Comparison of ENCODE assay signal across 10 cellular contexts in genomic region chrX:5646818-5647217, GRCh38.
A peak's percentile ranks its signal among the peaks of the same experiment; 100 is the strongest.
DNase-seq lines count a peak whose midpoint lies in the region; ATAC-seq and TF ChIP-seq lines count a peak whose summit lies in the region.
"Had no signal": no experiment of that assay in that cellular context is flagged by ENCODE, and none has a peak within 500 bp of the region (broad histone marks: within the 10 kb centered on the region; RNA-seq: fewer than 3 reads in every experiment).

No MANE protein-coding gene starts in this region.

- peaks cover 7% of the 10 kb centered on the region for H3K9me3 Mint-ChIP-seq in activated CD4-positive, alpha-beta memory T cell treated with anti-CD3 and anti-CD28 coated beads for 36 hours

- DNase-seq in GM10266 (ENCODE audit: extremely low spot score) (peak; percentile 30), NCI-H526 (lab: John Stamatoyannopoulos, UW) (peak; percentile 52), DMS53 treated with DMSO at 0.1 percent for 48 hours (lab: John Stamatoyannopoulos, UW; ENCODE audit: unreplicated experiment) (no peak)
- no peak for DNase-seq in activated CD4-positive, alpha-beta T cell treated with anti-CD3 and anti-CD28 coated beads for 48 hours
- no peak for DNase-seq in activated CD8-positive, alpha-beta memory T cell treated with anti-CD3 and anti-CD28 coated beads for 24 hours
- no peak for DNase-seq in activated CD4-positive, alpha-beta memory T cell treated with anti-CD3 and anti-CD28 coated beads for 36 hours
- DNase-seq: left cardiac atrium, NCI-H1105 treated with DMSO at 0.1 percent for 48 hours had no signal

- H3K4me3 Mint-ChIP-seq in activated CD4-positive, alpha-beta memory T cell treated with anti-CD3 and anti-CD28 coated beads for 36 hours, result no peak overlapping the region

- POLR2A ChIA-PET in activated CD4-positive, alpha-beta memory T cell treated with anti-CD3 and anti-CD28 coated beads for 36 hours (lab: Charles Lee), result no interaction called here

- no peaks in the 10 kb centered on the region for H3K4me1 Mint-ChIP-seq in activated CD4-positive, alpha-beta memory T cell treated with anti-CD3 and anti-CD28 coated beads for 36 hours (ENCODE audit: low read depth)

- no peaks in the 10 kb centered on the region for H3K27me3 Mint-ChIP-seq in activated CD4-positive, alpha-beta memory T cell treated with anti-CD3 and anti-CD28 coated beads for 36 hours

- no peak for TF ChIP-seq CTCF in GM10266 (IDR thresholded peaks at IDR 0.05; ENCODE audit: control insufficient read depth, insufficient read depth, low read depth, missing control alignments)

- intact Hi-C loops in activated CD4-positive, alpha-beta memory T cell treated with anti-CD3 and anti-CD28 coated beads for 36 hours (cut with micrococcal nuclease), result no loop called here

- CTCF ChIA-PET in activated CD4-positive, alpha-beta memory T cell treated with anti-CD3 and anti-CD28 coated beads for 36 hours (lab: Charles Lee), result no interaction called here

- ATAC-seq in GM19455 (IDR thresholded peaks at IDR 0.05; ENCODE audit: unreplicated experiment) (peak; percentile 98), HG03025 (IDR thresholded peaks at IDR 0.05; ENCODE audit: low FRiP score, unreplicated experiment) (peak; percentile 98)
- ATAC-seq: left cardiac atrium had no signal

- H3K27ac Mint-ChIP-seq in activated CD4-positive, alpha-beta memory T cell treated with anti-CD3 and anti-CD28 coated beads for 36 hours, result no peak overlapping the region

- no peaks in the 10 kb centered on the region for H3K36me3 Mint-ChIP-seq in activated CD4-positive, alpha-beta memory T cell treated with anti-CD3 and anti-CD28 coated beads for 36 hours

Comparison
In these comparisons a context has a peak if more than half of its experiments do, and no peak if none do; other contexts are left out.
1. DNase-seq: peak in GM10266 (single experiment) and NCI-H526 (2 of 2); none in activated CD4-positive, alpha-beta T cell treated with anti-CD3 and anti-CD28 coated beads for 48 hours (single experiment), activated CD8-positive, alpha-beta memory T cell treated with anti-CD3 and anti-CD28 coated beads for 24 hours (single experiment), activated CD4-positive, alpha-beta memory T cell treated with anti-CD3 and anti-CD28 coated beads for 36 hours (single experiment) and DMS53 treated with DMSO at 0.1 percent for 48 hours (single experiment).